In the genomic region with DNA sequence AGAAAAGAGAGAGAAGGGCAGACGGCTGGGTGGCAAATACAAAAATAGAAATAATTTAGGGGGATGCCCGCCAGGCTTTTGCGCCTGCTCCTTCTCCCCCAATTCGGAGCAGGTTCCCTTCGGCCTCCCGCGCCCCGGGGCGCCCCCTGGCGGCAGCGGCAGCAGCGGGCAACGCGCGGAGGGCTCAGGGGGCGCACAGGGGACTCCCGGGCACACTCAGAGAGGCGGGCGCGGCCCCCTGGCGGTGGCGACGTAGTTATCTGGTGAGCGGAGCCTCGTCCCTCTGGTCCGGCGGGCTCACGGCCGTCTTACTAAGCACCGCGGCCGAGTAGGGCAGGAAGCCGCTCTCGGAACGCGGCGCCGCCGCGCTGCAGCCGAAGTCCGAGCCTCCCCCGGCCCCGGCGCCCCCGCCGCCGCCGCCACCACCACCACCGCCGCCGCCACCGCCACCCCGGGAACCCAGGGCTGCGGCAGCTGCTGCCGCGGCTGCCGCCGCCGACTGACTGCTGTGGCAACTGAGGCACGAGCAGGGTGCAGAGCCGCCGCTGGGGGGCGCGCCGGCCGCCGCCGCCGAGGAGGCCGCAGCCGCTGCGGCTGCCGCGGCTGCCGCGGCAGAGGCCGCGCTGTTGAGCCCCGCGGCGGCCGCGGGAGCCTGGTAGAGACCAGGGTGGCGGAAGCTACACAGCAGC, we compare ENCODE assay signal across 1 cellular context.
TF ChIP-seq lines count a peak whose summit lies in the region.

No MANE protein-coding gene starts in this region.

TF ChIP-seq in GM12878, 131 proteins besides CTCF, POLR2A, EP300 and RAD21:
- TF ChIP-seq, protein P1, sequence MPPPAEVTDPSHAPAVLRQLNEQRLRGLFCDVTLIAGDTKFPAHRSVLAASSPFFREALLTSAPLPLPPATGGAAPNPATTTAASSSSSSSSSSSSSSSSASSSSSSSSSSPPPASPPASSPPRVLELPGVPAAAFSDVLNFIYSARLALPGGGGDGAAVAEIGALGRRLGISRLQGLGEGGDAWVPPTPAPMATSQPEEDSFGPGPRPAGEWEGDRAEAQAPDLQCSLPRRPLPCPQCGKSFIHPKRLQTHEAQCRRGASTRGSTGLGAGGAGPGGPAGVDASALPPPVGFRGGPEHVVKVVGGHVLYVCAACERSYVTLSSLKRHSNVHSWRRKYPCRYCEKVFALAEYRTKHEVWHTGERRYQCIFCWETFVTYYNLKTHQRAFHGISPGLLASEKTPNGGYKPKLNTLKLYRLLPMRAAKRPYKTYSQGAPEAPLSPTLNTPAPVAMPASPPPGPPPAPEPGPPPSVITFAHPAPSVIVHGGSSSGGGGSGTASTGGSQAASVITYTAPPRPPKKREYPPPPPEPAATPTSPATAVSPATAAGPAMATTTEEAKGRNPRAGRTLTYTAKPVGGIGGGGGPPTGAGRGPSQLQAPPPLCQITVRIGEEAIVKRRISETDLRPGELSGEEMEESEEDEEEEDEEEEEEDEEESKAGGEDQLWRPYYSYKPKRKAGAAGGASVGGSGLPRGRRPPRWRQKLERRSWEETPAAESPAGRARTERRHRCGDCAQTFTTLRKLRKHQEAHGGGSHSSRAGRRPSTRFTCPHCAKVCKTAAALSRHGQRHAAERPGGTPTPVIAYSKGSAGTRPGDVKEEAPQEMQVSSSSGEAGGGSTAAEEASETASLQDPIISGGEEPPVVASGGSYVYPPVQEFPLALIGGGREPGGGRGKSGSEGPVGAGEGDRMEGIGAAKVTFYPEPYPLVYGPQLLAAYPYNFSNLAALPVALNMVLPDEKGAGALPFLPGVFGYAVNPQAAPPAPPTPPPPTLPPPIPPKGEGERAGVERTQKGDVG (CRISPR knock-in tag; IDR thresholded peaks at IDR 0.05) = no peak
- TF ChIP-seq, protein P2, sequence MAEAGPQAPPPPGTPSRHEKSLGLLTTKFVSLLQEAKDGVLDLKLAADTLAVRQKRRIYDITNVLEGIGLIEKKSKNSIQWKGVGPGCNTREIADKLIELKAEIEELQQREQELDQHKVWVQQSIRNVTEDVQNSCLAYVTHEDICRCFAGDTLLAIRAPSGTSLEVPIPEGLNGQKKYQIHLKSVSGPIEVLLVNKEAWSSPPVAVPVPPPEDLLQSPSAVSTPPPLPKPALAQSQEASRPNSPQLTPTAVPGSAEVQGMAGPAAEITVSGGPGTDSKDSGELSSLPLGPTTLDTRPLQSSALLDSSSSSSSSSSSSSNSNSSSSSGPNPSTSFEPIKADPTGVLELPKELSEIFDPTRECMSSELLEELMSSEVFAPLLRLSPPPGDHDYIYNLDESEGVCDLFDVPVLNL (IDR thresholded peaks at IDR 0.05; ENCODE audit: low read depth, low read length) = no peak
- no peak for TF ChIP-seq FOXM1 (IDR thresholded peaks at IDR 0.05; ENCODE audit: low read depth, low read length)
- no peak for TF ChIP-seq TARDBP (IDR thresholded peaks at IDR 0.05; ENCODE audit: borderline replicate concordance)
- TF ChIP-seq, protein P3, sequence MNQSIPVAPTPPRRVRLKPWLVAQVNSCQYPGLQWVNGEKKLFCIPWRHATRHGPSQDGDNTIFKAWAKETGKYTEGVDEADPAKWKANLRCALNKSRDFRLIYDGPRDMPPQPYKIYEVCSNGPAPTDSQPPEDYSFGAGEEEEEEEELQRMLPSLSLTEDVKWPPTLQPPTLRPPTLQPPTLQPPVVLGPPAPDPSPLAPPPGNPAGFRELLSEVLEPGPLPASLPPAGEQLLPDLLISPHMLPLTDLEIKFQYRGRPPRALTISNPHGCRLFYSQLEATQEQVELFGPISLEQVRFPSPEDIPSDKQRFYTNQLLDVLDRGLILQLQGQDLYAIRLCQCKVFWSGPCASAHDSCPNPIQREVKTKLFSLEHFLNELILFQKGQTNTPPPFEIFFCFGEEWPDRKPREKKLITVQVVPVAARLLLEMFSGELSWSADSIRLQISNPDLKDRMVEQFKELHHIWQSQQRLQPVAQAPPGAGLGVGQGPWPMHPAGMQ (IDR thresholded peaks at IDR 0.05; ENCODE audit: borderline replicate concordance) = no peak
- TF ChIP-seq KAT2A (conservative IDR thresholded peaks at IDR 0.05; ENCODE audit: control insufficient read depth, low read depth, low read length) = no peak
- no peak for TF ChIP-seq SREBF1 (IDR thresholded peaks at IDR 0.05; ENCODE audit: low read length)
- TF ChIP-seq NFYA (IDR thresholded peaks at IDR 0.05; ENCODE audit: borderline replicate concordance, low read depth, low read length) = no peak
- TF ChIP-seq SMAD1 (IDR thresholded peaks at IDR 0.05; ENCODE audit: low read depth, partially characterized antibody) = no peak
- TF ChIP-seq ASH2L (IDR thresholded peaks at IDR 0.05; ENCODE audit: borderline replicate concordance, low read depth) = no peak
- TF ChIP-seq, protein P4, sequence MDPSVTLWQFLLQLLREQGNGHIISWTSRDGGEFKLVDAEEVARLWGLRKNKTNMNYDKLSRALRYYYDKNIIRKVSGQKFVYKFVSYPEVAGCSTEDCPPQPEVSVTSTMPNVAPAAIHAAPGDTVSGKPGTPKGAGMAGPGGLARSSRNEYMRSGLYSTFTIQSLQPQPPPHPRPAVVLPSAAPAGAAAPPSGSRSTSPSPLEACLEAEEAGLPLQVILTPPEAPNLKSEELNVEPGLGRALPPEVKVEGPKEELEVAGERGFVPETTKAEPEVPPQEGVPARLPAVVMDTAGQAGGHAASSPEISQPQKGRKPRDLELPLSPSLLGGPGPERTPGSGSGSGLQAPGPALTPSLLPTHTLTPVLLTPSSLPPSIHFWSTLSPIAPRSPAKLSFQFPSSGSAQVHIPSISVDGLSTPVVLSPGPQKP (IDR thresholded peaks at IDR 0.05; ENCODE audit: low read depth, low read length) = no peak
- TF ChIP-seq POLR2AphosphoS5 (IDR thresholded peaks at IDR 0.05; ENCODE audit: low read length) = no peak
